Comparison of ENCODE assay signal across 24 cellular contexts in the genomic region with DNA sequence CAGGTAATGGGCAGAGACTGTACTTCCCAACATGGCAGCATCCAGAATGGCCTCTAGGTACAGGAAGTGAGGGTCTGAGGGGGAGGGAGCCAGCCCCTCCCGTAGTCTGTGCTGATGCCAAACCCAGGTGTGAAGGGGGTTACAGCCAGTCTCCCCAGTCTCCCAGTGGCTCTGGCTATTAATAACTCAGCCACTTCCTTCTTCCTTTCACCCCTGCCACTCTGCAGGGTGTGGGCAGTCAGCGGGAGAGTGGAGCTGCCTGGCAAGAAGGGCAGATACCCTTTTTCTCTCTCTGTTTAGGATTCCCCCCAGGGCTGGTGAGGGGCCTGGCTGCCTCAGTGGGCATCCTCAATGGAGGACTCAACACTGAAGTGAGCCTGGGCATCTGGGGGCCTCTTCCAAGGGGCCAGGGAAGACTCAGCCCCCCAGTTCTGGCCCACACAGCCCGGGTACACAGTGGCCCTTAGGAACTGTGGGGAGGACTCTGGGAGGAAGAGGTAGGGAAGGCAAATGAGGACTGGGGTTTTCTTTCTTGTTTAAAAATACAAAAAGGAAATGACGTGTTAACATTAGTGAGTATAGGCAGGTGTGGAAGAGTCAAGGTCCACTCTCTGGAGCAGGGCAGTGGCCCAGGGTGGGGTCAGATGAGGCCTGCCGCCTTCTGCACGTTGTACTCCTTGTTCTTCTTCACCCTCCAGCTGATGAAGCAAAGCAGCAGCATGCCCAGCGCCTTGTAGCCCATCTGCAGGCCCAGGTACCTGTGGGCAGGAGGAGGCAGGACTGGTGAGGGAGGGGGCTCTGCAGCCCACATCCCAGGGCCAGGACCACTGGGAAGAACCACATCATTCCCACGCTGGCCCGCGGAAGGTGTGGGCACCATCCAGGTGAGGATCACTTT. TPM values are rescaled to one million over a fixed set of nuclear protein-coding genes. Genes with fewer than 3 reads are reported as not detected.
DNase-seq lines count a peak whose midpoint lies in the region; ATAC-seq and TF ChIP-seq lines count a peak whose summit lies in the region.
"Had no signal": no experiment of that assay in that cellular context is flagged by ENCODE, and none has a peak within 500 bp of the region (broad histone marks: within the 10 kb centered on the region; RNA-seq: fewer than 3 reads in every experiment).

No MANE protein-coding gene starts in this region.

- no peaks in the 10 kb centered on the region for H3K9me3 ChIP-seq in left ventricle myocardium inferior (replicated peaks)
- H3K9me3 ChIP-seq in muscle layer of duodenum (ENCODE audit: control insufficient read depth in 1 of 2, low read length in 2 of 2) = no peaks in the 10 kb centered on the region
- no peaks in the 10 kb centered on the region for H3K9me3 ChIP-seq in upper lobe of left lung
- H3K9me3 ChIP-seq: A549, adrenal gland, BE2C, body of pancreas, tibial nerve had no signal

- H3K4me3 ChIP-seq in left ventricle myocardium inferior (no peak overlapping the region), muscle layer of duodenum (ENCODE audit: low read depth in 1 of 2, low read length in 2 of 2) (no peak overlapping the region), upper lobe of left lung (no peak overlapping the region)
- H3K4me3 ChIP-seq: A549, adrenal gland, body of pancreas, tibial nerve had no signal

- intact Hi-C loops in cardiac septum (cut with DNase I) (no loop called here), left ventricle myocardium inferior (cut with micrococcal nuclease) (loop anchor here (10.0 kb wide), 1 partner anchor 110 kb away; no protein-coding TSS in a partner anchor)

- ATAC-seq in upper lobe of left lung (ENCODE audit: low FRiP score in 2 of 2) = no peak
- ATAC-seq: A549; activated T-cell treated with anti-CD3 and anti-CD28 coated beads, Interleukin-2, amount 50 U/mL, for 72 hours; body of pancreas; SK-N-SH treated with all-trans-retinoic acid at 6 μM for 48 hours; stimulated activated naive CD8-positive, alpha-beta T cell treated with anti-CD3 and anti-CD28 coated beads, Interleukin-15, amount 100 ng/mL, for 72 hours had no signal

- H3K9me3 Mint-ChIP-seq in type B pancreatic cell = no peaks in the 10 kb centered on the region
- H3K9me3 Mint-ChIP-seq: activated T-cell treated with anti-CD3 and anti-CD28 coated beads, Interleukin-2, amount 50 U/mL, for 72 hours; stimulated activated naive CD8-positive, alpha-beta T cell treated with anti-CD3 and anti-CD28 coated beads, Interleukin-15, amount 100 ng/mL, for 72 hours had no signal

- no peaks in the 10 kb centered on the region for H3K36me3 Mint-ChIP-seq in type B pancreatic cell

- H3K36me3 ChIP-seq in left ventricle myocardium inferior (no peaks in the 10 kb centered on the region), muscle layer of duodenum (ENCODE audit: control insufficient read depth in 1 of 2, insufficient read depth in 2 of 2, low read length in 2 of 2) (no peaks in the 10 kb centered on the region), upper lobe of left lung (peaks cover 0 to 59% (median 9%) of the 10 kb centered on the region in 4 donors)
- H3K36me3 ChIP-seq: adrenal gland, BE2C, tibial nerve had no signal

- H3K27me3 Mint-ChIP-seq in type B pancreatic cell = peaks cover 10% of the 10 kb centered on the region

- no peak overlapping the region for H3K27ac Mint-ChIP-seq in type B pancreatic cell
- H3K27ac Mint-ChIP-seq: activated T-cell treated with anti-CD3 and anti-CD28 coated beads, Interleukin-2, amount 50 U/mL, for 72 hours had no signal

- DNase-seq in cardiac septum (ENCODE audit: low spot score) (peak; percentile 46), left ventricle myocardium inferior (no peak), ecto neural progenitor cell (ENCODE audit: low spot score) (peak; percentile 31), type B pancreatic cell (ENCODE audit: extremely low spot score, unreplicated experiment) (peak; percentile 47), upper lobe of left lung (no peak), 8988T (no peak), foreskin melanocyte (no peak)
- DNase-seq: activated CD4-positive, alpha-beta T cell treated with anti-CD3 and anti-CD28 coated beads for 48 hours; activated naive CD4-positive, alpha-beta T cell treated with Interleukin-2 at 50 U/mL for 16 hours; activated T-cell treated with anti-CD3 and anti-CD28 coated beads, Interleukin-2, amount 50 U/mL, for 72 hours; BE2C; body of pancreas; effector CD4-positive, alpha-beta T cell; KBM-7; NCI-H1436 treated with DMSO at 0.1 percent for 48 hours; stimulated activated naive CD8-positive, alpha-beta T cell treated with anti-CD3 and anti-CD28 coated beads, Interleukin-15, amount 100 ng/mL, for 72 hours; T-helper 2 cell had no signal

- H3K27ac ChIP-seq in left ventricle myocardium inferior (replicated peaks) = no peak overlapping the region
- H3K27ac ChIP-seq in muscle layer of duodenum (ENCODE audit: low read length) = peak overlapping the region; percentile 72
- H3K27ac ChIP-seq in upper lobe of left lung = peak overlapping the region in 1 of 4 donors; percentile 59
- H3K27ac ChIP-seq: A549, adrenal gland, body of pancreas, epithelial cell of prostate had no signal

- peaks cover 16% of the 10 kb centered on the region for H3K4me1 Mint-ChIP-seq in type B pancreatic cell (ENCODE audit: unreplicated experiment)
- H3K4me1 Mint-ChIP-seq: stimulated activated naive CD8-positive, alpha-beta T cell treated with anti-CD3 and anti-CD28 coated beads, Interleukin-15, amount 100 ng/mL, for 72 hours had no signal

- TF ChIP-seq EP300 in upper lobe of left lung (IDR thresholded peaks at IDR 0.05) = no peak

- H3K27me3 ChIP-seq in left ventricle myocardium inferior (ENCODE audit: low read depth) (peaks cover 5% of the 10 kb centered on the region), muscle layer of duodenum (ENCODE audit: low read depth, low read length) (no peaks in the 10 kb centered on the region), upper lobe of left lung (no peaks in the 10 kb centered on the region)
- H3K27me3 ChIP-seq: adrenal gland, BE2C, body of pancreas, tibial nerve had no signal

- no peak for TF ChIP-seq POLR2A in upper lobe of left lung (IDR thresholded peaks at IDR 0.05)

- peaks cover 15% of the 10 kb centered on the region for H3K4me1 ChIP-seq in left ventricle myocardium inferior
- H3K4me1 ChIP-seq in muscle layer of duodenum (ENCODE audit: control insufficient read depth in 1 of 2, insufficient read depth in 2 of 2, low read length in 2 of 2) = no peaks in the 10 kb centered on the region
- H3K4me1 ChIP-seq in upper lobe of left lung = peaks cover 0 to 4% (median 2%) of the 10 kb centered on the region in 4 donors
- H3K4me1 ChIP-seq: A549, adrenal gland, BE2C, body of pancreas had no signal

- TF ChIP-seq CTCF in left ventricle myocardium inferior (IDR thresholded peaks at IDR 0.05; ENCODE audit: borderline replicate concordance) (no peak), type B pancreatic cell (conservative IDR thresholded peaks at IDR 0.05) (no peak), upper lobe of left lung (IDR thresholded peaks at IDR 0.05) (no peak)

- H3K4me3 Mint-ChIP-seq in type B pancreatic cell = no peak overlapping the region
- H3K4me3 Mint-ChIP-seq: activated T-cell treated with anti-CD3 and anti-CD28 coated beads, Interleukin-2, amount 50 U/mL, for 72 hours; stimulated activated naive CD8-positive, alpha-beta T cell treated with anti-CD3 and anti-CD28 coated beads, Interleukin-15, amount 100 ng/mL, for 72 hours had no signal

- 83 to 86% methylated on average over 10 of the region's 10 CpGs for WGBS in upper lobe of left lung, 2 donors

RNA-seq across cellular contexts. Expression of a gene that starts 38.6 kb away (rescaled TPM):
- total RNA-seq in cardiac septum (42.4 TPM), left ventricle myocardium inferior (59.1 TPM), type B pancreatic cell (ENCODE audit: low replicate concordance) (21.2 and 48.2 TPM in 2 replicates), upper lobe of left lung (1 to 10 TPM in 5 of 6 donors, under 1 TPM in 1; 1.00 to 6.3 (median 2.8) TPM)
- total RNA-seq: OCI-LY7 had no signal

Comparison
In these comparisons a context has a peak if more than half of its experiments do, and no peak if none do; other contexts are left out.
1. DNase-seq: peak in cardiac septum (single experiment), ecto neural progenitor cell (single experiment) and type B pancreatic cell (single experiment); none in left ventricle myocardium inferior (single experiment), upper lobe of left lung (0 of 2), 8988T (single experiment) and foreskin melanocyte (single experiment).